Comparison of ENCODE assay signal across 8 cellular contexts in the genomic region with DNA sequence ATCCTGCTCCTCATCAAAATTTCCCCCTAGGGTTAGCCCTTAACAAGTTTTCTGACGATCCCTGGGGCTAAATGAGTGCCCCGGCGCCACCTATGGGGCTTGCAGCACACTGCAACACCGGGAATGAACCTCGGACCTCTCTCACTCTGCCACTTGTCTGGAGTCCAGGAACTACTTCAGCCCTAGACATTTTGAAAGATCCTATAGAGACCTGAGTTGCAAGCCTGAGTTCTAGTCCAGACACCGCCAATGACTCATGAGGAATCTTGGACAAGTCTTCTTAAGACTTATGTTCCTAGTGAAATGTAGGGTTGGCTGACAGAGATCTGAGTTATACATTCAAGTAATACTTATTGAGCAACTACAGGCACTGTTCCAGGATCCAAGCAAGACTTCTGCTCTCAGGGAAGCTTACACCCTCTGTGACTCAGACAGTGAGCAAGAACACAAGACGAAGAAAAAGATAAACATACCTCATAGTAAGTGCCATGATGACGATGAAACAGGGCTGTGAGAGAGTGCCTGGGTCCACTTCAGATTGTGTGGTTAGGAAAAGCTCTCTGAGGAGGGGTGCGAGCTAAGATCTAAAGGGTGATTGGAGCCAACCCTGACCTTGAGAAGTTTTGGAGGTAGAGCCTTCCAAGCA.
DNase-seq lines count a peak whose midpoint lies in the region; ATAC-seq and TF ChIP-seq lines count a peak whose summit lies in the region.

No MANE protein-coding gene starts in this region.

- peak; percentile 86 for ATAC-seq in GM21529 (IDR thresholded peaks at IDR 0.05; ENCODE audit: unreplicated experiment)

- DNase-seq in NCI-H1092 treated with DMSO at 0.1 percent for 48 hours (lab: John Stamatoyannopoulos, UW) (peak; percentile 15), NCI-H1092 (lab: John Stamatoyannopoulos, UW) (no peak), T1000 (lab: John Stamatoyannopoulos, UW) (peak; percentile 52), epithelial cell of esophagus (ENCODE audit: low read depth) (peak; percentile 100), GOT3 (lab: John Stamatoyannopoulos, UW) (no peak)

- peak; percentile 55; the same call in 1 of the 2 replicates for TF ChIP-seq RAD21 in Ishikawa (IDR thresholded peaks at IDR 0.05; ENCODE audit: low read depth)

- H3K9me3 Mint-ChIP-seq in nephron: no peaks in the 10 kb centered on the region

- peak overlapping the region in 1 of 3 experiments; percentile 47 for H3K27ac Mint-ChIP-seq in nephron

- no peak for TF ChIP-seq EP300 in Ishikawa (IDR thresholded peaks at IDR 0.05; ENCODE audit: borderline replicate concordance)

- H3K4me3 Mint-ChIP-seq in nephron: no peak overlapping the region

- TF ChIP-seq CTCF in epithelial cell of esophagus (IDR thresholded peaks at IDR 0.05; ENCODE audit: insufficient read depth, low read depth, low read length, missing control alignments) (peak; percentile 76), nephron (IDR thresholded peaks at IDR 0.05; ENCODE audit: unreplicated experiment in 3 of 3) (peak; percentile 38 to 55 (median 45))

- no peak overlapping the region for H3K4me3 ChIP-seq in epithelial cell of esophagus (ENCODE audit: low read length)

- H3K27me3 Mint-ChIP-seq in nephron (ENCODE audit: low read depth): peaks cover 4% of the 10 kb centered on the region

- H3K36me3 Mint-ChIP-seq in nephron (ENCODE audit: low read depth): no peaks in the 10 kb centered on the region

- H3K4me1 Mint-ChIP-seq in nephron: peaks cover 8% of the 10 kb centered on the region

TF ChIP-seq in Ishikawa, 13 proteins besides CTCF, POLR2A, EP300 and RAD21:
- TF ChIP-seq TCF12 (IDR thresholded peaks at IDR 0.05; ENCODE audit: low read depth) (no peak), CEBPB (IDR thresholded peaks at IDR 0.05) (peak; percentile 48)

Comparison
In these comparisons a context has a peak if more than half of its experiments do, and no peak if none do; other contexts are left out.
1. DNase-seq: peak in NCI-H1092 treated with DMSO at 0.1 percent for 48 hours (single experiment), T1000 (single experiment) and epithelial cell of esophagus (single experiment); none in NCI-H1092 (single experiment) and GOT3 (single experiment).